Comparison of ENCODE assay signal across 27 cellular contexts in the genomic region with DNA sequence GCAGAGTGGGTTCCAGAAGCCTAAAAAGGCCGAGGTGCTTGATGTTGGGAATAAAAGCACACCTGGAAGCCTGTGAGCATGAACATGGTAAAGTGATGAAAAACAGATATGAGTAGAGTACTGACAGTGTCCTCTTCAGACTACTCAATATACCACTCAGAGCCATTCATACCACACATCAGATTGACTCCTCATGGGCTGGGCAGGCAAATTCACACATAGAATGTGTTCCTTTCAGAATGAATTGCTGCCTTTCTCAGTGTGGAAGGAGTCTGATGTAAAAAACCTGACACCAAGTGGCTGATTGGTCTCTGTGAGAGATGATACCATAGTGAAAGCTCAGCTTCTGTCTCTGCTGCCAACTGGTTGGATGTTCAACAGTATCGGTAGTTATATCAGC.
"Had no signal": no experiment of that assay in that cellular context is flagged by ENCODE, and none has a peak within 500 bp of the region (broad histone marks: within the 10 kb centered on the region; RNA-seq: fewer than 3 reads in every experiment).

No MANE protein-coding gene starts in this region.

- H3K4me1 ChIP-seq: breast epithelium, Peyer's patch, SJSA1 had no signal

- H3K36me3 ChIP-seq: adrenal gland, breast epithelium, Peyer's patch, SJSA1 had no signal

- H3K4me3 ChIP-seq: adrenal gland, body of pancreas, breast epithelium, Peyer's patch, SJSA1 had no signal

- H3K27me3 ChIP-seq: adrenal gland, body of pancreas, breast epithelium, Peyer's patch had no signal

- H3K36me3 Mint-ChIP-seq: activated CD4-positive, alpha-beta memory T cell treated with anti-CD3 and anti-CD28 coated beads for 36 hours; activated naive CD4-positive, alpha-beta T cell treated with anti-CD3 and anti-CD28 coated beads, Interleukin-2, amount 50 U/mL, for 72 hours had no signal

- ATAC-seq: activated T-cell treated with anti-CD3 and anti-CD28 coated beads, Interleukin-2, amount 50 U/mL, for 4 hours; body of pancreas; PC-3 had no signal

- H3K27me3 Mint-ChIP-seq: activated CD4-positive, alpha-beta memory T cell treated with anti-CD3 and anti-CD28 coated beads for 36 hours; activated CD4-positive, alpha-beta T cell treated with anti-CD3 and anti-CD28 coated beads, Interleukin-2, amount 10 ng/mL, durations not matched to agents 7 days and 5 days had no signal

- H3K27ac Mint-ChIP-seq: activated CD4-positive, alpha-beta memory T cell treated with anti-CD3 and anti-CD28 coated beads for 36 hours; activated CD4-positive, alpha-beta T cell treated with anti-CD3 and anti-CD28 coated beads, Interleukin-2, amount 10 ng/mL, durations not matched to agents 7 days and 5 days; activated naive CD4-positive, alpha-beta T cell treated with anti-CD3 and anti-CD28 coated beads for 36 hours; activated naive CD4-positive, alpha-beta T cell treated with anti-CD3 and anti-CD28 coated beads, Interleukin-2, amount 50 U/mL, for 72 hours; activated T-helper 1 cell treated with anti-CD3 and anti-CD28 coated beads, Interleukin-12 subunit alpha, Interleukin-12 subunit beta, Interleukin-2, Interleukin-4 antibody, amounts not matched to agents 30 ng/mL and 10 ng/mL and 1 ng/mL, durations not matched to agents 14 hours and 24 hours and 36 hours; T-helper 1 cell treated with Interleukin-12 subunit alpha and Interleukin-12 subunit beta and Interleukin-4 antibody, amounts not matched to agents 30 μg/mL and 1 μg/mL, for 36 hours; T-helper 2 cell treated with Interferon-gamma antibody and Interleukin-4, amounts not matched to agents 5 μg/mL and 100 μg/mL, for 36 hours had no signal

- H3K9me3 Mint-ChIP-seq: activated CD4-positive, alpha-beta memory T cell treated with anti-CD3 and anti-CD28 coated beads for 36 hours; activated CD4-positive, alpha-beta T cell treated with anti-CD3 and anti-CD28 coated beads, Interleukin-2, amount 10 ng/mL, durations not matched to agents 7 days and 5 days; activated naive CD4-positive, alpha-beta T cell treated with anti-CD3 and anti-CD28 coated beads for 36 hours; activated T-cell treated with anti-CD3 and anti-CD28 coated beads, Interleukin-2, amount 50 U/mL, for 4 hours; activated T-helper 1 cell treated with anti-CD3 and anti-CD28 coated beads, Interleukin-12 subunit alpha, Interleukin-12 subunit beta, Interleukin-2, Interleukin-4 antibody, amounts not matched to agents 30 ng/mL and 10 ng/mL and 1 ng/mL, durations not matched to agents 14 hours and 24 hours and 36 hours; T-helper 1 cell treated with Interleukin-12 subunit alpha and Interleukin-12 subunit beta and Interleukin-4 antibody, amounts not matched to agents 30 μg/mL and 1 μg/mL, for 36 hours; T-helper 2 cell treated with Interferon-gamma antibody and Interleukin-4, amounts not matched to agents 5 μg/mL and 100 μg/mL, for 36 hours had no signal

- H3K4me1 Mint-ChIP-seq: activated CD4-positive, alpha-beta T cell treated with anti-CD3 and anti-CD28 coated beads, Interleukin-2, amount 10 ng/mL, durations not matched to agents 7 days and 5 days had no signal

- H3K4me3 Mint-ChIP-seq: activated CD4-positive, alpha-beta memory T cell treated with anti-CD3 and anti-CD28 coated beads for 36 hours; activated CD4-positive, alpha-beta T cell treated with anti-CD3 and anti-CD28 coated beads, Interleukin-2, amount 10 ng/mL, durations not matched to agents 7 days and 5 days; activated naive CD4-positive, alpha-beta T cell treated with anti-CD3 and anti-CD28 coated beads for 36 hours; activated T-cell treated with anti-CD3 and anti-CD28 coated beads, Interleukin-2, amount 50 U/mL, for 4 hours; activated T-helper 1 cell treated with anti-CD3 and anti-CD28 coated beads, Interleukin-12 subunit alpha, Interleukin-12 subunit beta, Interleukin-2, Interleukin-4 antibody, amounts not matched to agents 30 ng/mL and 10 ng/mL and 1 ng/mL, durations not matched to agents 14 hours and 24 hours and 36 hours; T-helper 1 cell treated with Interleukin-12 subunit alpha and Interleukin-12 subunit beta and Interleukin-4 antibody, amounts not matched to agents 30 μg/mL and 1 μg/mL, for 36 hours; T-helper 2 cell treated with Interferon-gamma antibody and Interleukin-4, amounts not matched to agents 5 μg/mL and 100 μg/mL, for 36 hours had no signal

- DNase-seq: activated CD4-positive, alpha-beta memory T cell treated with anti-CD3 and anti-CD28 coated beads for 36 hours; activated CD4-positive, alpha-beta T cell treated with anti-CD3 and anti-CD28 coated beads, Interleukin-2, amount 10 ng/mL, durations not matched to agents 7 days and 5 days; activated CD8-positive, alpha-beta memory T cell treated with anti-CD3 and anti-CD28 coated beads, Interleukin-2, amount 50 U/mL, for 4 hours; activated gamma-delta T cell treated with Interleukin-2 at 50 U/mL for 16 hours; activated naive CD4-positive, alpha-beta T cell treated with anti-CD3 and anti-CD28 coated beads for 36 hours; activated T-cell treated with anti-CD3 and anti-CD28 coated beads for 4 hours; activated T-cell treated with anti-CD3 and anti-CD28 coated beads, Interleukin-2, amount 50 U/mL, for 4 hours; adrenal gland; body of pancreas; NCI-H1092 treated with DMSO at 0.1 percent for 48 hours; NCI-H1417 treated with DMSO at 0.1 percent for 48 hours; NCI-H187 treated with DMSO at 0.1 percent for 48 hours; NCI-H2081; NCI-H345; NCI-H524 treated with DMSO at 0.1 percent for 48 hours; NK-92 treated with Interleukin-12 subunit alpha and Interleukin-12 subunit beta, amount 100 ng/mL, for 24 hours; PC-3; Peyer's patch; RPMI8226; SHP77 treated with DMSO at 0.1 percent for 48 hours; SK-N-SH had no signal

- H3K9me3 ChIP-seq: adrenal gland, body of pancreas, breast epithelium, Peyer's patch, SJSA1, SK-N-SH had no signal
